22 cellular contexts compared by ENCODE assay signal in genomic region chr6:132459605-132459952, GRCh38. TPM values are rescaled to one million over a fixed set of nuclear protein-coding genes. Genes with fewer than 3 reads are reported as not detected.
"Had no signal": no experiment of that assay in that cellular context is flagged by ENCODE, and none has a peak within 500 bp of the region (broad histone marks: within the 10 kb centered on the region; RNA-seq: fewer than 3 reads in every experiment).

No MANE protein-coding gene starts in this region.

- H3K27ac Mint-ChIP-seq: stimulated activated effector memory CD8-positive, alpha-beta T cell treated with anti-CD3 and anti-CD28 coated beads, Interleukin-12 subunit alpha, Interleukin-12 subunit beta, amount 100 ng/mL, for 72 hours; stimulated activated naive CD8-positive, alpha-beta T cell treated with anti-CD3 and anti-CD28 coated beads, Interleukin-15, amount 100 ng/mL, for 72 hours had no signal

- H3K27me3 ChIP-seq: dorsolateral prefrontal cortex, heart left ventricle, ovary, testis, tibial nerve, upper lobe of right lung, vagina had no signal

- H3K36me3 ChIP-seq: ovary had no signal

- ATAC-seq: heart left ventricle; mucosa of descending colon; natural killer cell; right cardiac atrium; stimulated activated effector memory CD8-positive, alpha-beta T cell treated with anti-CD3 and anti-CD28 coated beads, Interleukin-12 subunit alpha, Interleukin-12 subunit beta, amount 100 ng/mL, for 72 hours; stimulated activated naive CD8-positive, alpha-beta T cell treated with anti-CD3 and anti-CD28 coated beads, Interleukin-15, amount 100 ng/mL, for 72 hours; upper lobe of right lung had no signal

- H3K4me3 Mint-ChIP-seq: natural killer cell; neural crest cell; stimulated activated effector memory CD8-positive, alpha-beta T cell treated with anti-CD3 and anti-CD28 coated beads, Interleukin-12 subunit alpha, Interleukin-12 subunit beta, amount 100 ng/mL, for 72 hours; stimulated activated naive CD8-positive, alpha-beta T cell treated with anti-CD3 and anti-CD28 coated beads, Interleukin-15, amount 100 ng/mL, for 72 hours had no signal

- H3K4me1 Mint-ChIP-seq: neural crest cell; stimulated activated effector memory CD8-positive, alpha-beta T cell treated with anti-CD3 and anti-CD28 coated beads, Interleukin-12 subunit alpha, Interleukin-12 subunit beta, amount 100 ng/mL, for 72 hours; stimulated activated naive CD8-positive, alpha-beta T cell treated with anti-CD3 and anti-CD28 coated beads, Interleukin-15, amount 100 ng/mL, for 72 hours had no signal

- H3K27me3 Mint-ChIP-seq: stimulated activated naive CD8-positive, alpha-beta T cell treated with anti-CD3 and anti-CD28 coated beads, Interleukin-15, amount 100 ng/mL, for 72 hours had no signal

- DNase-seq: cortex of kidney; dorsolateral prefrontal cortex; effector CD8-positive, alpha-beta T cell; foreskin melanocyte; heart left ventricle; hippocampal formation; kidney glomerular epithelial cell; mucosa of descending colon; natural killer cell; nucleus accumbens; ovary; right cardiac atrium; stimulated activated CD4-positive, alpha-beta T cell treated with anti-CD3 and anti-CD28 coated beads, Interleukin-2, amount 100 ng/mL, for 48 hours; stimulated activated CD8-positive, alpha-beta memory T cell treated with anti-CD3 and anti-CD28 coated beads, Interleukin-4, amount 100 ng/mL, for 48 hours; stimulated activated naive CD8-positive, alpha-beta T cell treated with anti-CD3 and anti-CD28 coated beads, Interleukin-15, amount 100 ng/mL, for 72 hours; testis; upper lobe of right lung had no signal

- H3K27ac ChIP-seq: dorsolateral prefrontal cortex, heart left ventricle, ovary, testis, tibial nerve, upper lobe of right lung, vagina had no signal

- H3K9me3 ChIP-seq: heart left ventricle, mucosa of descending colon, ovary, testis, tibial nerve, upper lobe of right lung, vagina had no signal

- H3K4me2 ChIP-seq: smooth muscle cell had no signal

- H3K4me1 ChIP-seq: testis, tibial nerve, upper lobe of right lung, vagina had no signal

- H3K9me3 Mint-ChIP-seq: natural killer cell; neural crest cell; stimulated activated effector memory CD8-positive, alpha-beta T cell treated with anti-CD3 and anti-CD28 coated beads, Interleukin-12 subunit alpha, Interleukin-12 subunit beta, amount 100 ng/mL, for 72 hours; stimulated activated naive CD8-positive, alpha-beta T cell treated with anti-CD3 and anti-CD28 coated beads, Interleukin-15, amount 100 ng/mL, for 72 hours had no signal

- H3K4me3 ChIP-seq: dorsolateral prefrontal cortex, heart left ventricle, mucosa of descending colon, ovary, smooth muscle cell, testis, tibial nerve, upper lobe of right lung, vagina had no signal

RNA-seq across cellular contexts. Expression of gene MOXD1, which starts 58.3 kb away (rescaled TPM):
- total RNA-seq: natural killer cell had no signal
